ENCODE assay signal across 19 cellular contexts in genomic region chr15:66679043-66679656, GRCh38. TPM values are rescaled to one million over a fixed set of nuclear protein-coding genes. Genes with fewer than 3 reads are reported as not detected.
A peak's percentile ranks its signal among the peaks of the same experiment; 100 is the strongest.
DNase-seq lines count a peak whose midpoint lies in the region; ATAC-seq and TF ChIP-seq lines count a peak whose summit lies in the region.
"Had no signal": no experiment of that assay in that cellular context is flagged by ENCODE, and none has a peak within 500 bp of the region (broad histone marks: within the 10 kb centered on the region; RNA-seq: fewer than 3 reads in every experiment).

No MANE protein-coding gene starts in this region.

- no peak for TF ChIP-seq CTCF in fibroblast of villous mesenchyme (IDR thresholded peaks at IDR 0.05; ENCODE audit: insufficient read depth, low read depth, low read length)
- TF ChIP-seq CTCF in mesothelial cell of epicardium (IDR thresholded peaks at IDR 0.05; ENCODE audit: unreplicated experiment) = no peak
- TF ChIP-seq CTCF in upper lobe of right lung (IDR thresholded peaks at IDR 0.05) = no peak
- TF ChIP-seq CTCF in adrenal gland (IDR thresholded peaks at IDR 0.05) = no peak

- H3K27ac ChIP-seq in upper lobe of right lung (peak overlapping the region; percentile 24), adrenal gland (peak overlapping the region in 1 of 5 donors; percentile 46)
- H3K27ac ChIP-seq: ascending aorta, GM23248, sigmoid colon, transverse colon had no signal

- no peaks in the 10 kb centered on the region for H3K27me3 ChIP-seq in upper lobe of right lung
- H3K27me3 ChIP-seq in adrenal gland = no peaks in the 10 kb centered on the region
- H3K27me3 ChIP-seq: ascending aorta, sigmoid colon, transverse colon had no signal

- H3K4me3 ChIP-seq in fibroblast of villous mesenchyme (ENCODE audit: low read depth, low read length) = no peak overlapping the region
- no peak overlapping the region for H3K4me3 ChIP-seq in upper lobe of right lung
- H3K4me3 ChIP-seq in adrenal gland = no peak overlapping the region
- H3K4me3 ChIP-seq: ascending aorta, GM23248, sigmoid colon, transverse colon had no signal

- peaks cover 6% of the 10 kb centered on the region for H3K9me3 Mint-ChIP-seq in activated naive CD4-positive, alpha-beta T cell treated with anti-CD3 and anti-CD28 coated beads, Interleukin-2, amount 10 ng/mL, durations not matched to agents 7 days and 5 days
- H3K9me3 Mint-ChIP-seq in mesothelial cell of epicardium = peaks cover 16% of the 10 kb centered on the region

- CTCF ChIA-PET in activated naive CD4-positive, alpha-beta T cell treated with anti-CD3 and anti-CD28 coated beads, Interleukin-2, amount 10 ng/mL, durations not matched to agents 7 days and 5 days (lab: Charles Lee) = no interaction called here

- peaks cover 12% of the 10 kb centered on the region for H3K27me3 Mint-ChIP-seq in activated naive CD4-positive, alpha-beta T cell treated with anti-CD3 and anti-CD28 coated beads, Interleukin-2, amount 10 ng/mL, durations not matched to agents 7 days and 5 days
- H3K27me3 Mint-ChIP-seq in mesothelial cell of epicardium (ENCODE audit: low read depth) = no peaks in the 10 kb centered on the region

- intact Hi-C loops in upper lobe of right lung (cut with DNase I) (no loop called here), adrenal gland (cut with DNase I) (no loop called here)

- H3K36me3 Mint-ChIP-seq in activated naive CD4-positive, alpha-beta T cell treated with anti-CD3 and anti-CD28 coated beads, Interleukin-2, amount 10 ng/mL, durations not matched to agents 7 days and 5 days = no peaks in the 10 kb centered on the region
- H3K36me3 Mint-ChIP-seq in mesothelial cell of epicardium = peaks cover 11% of the 10 kb centered on the region

- no peak for TF ChIP-seq POLR2A in adrenal gland (IDR thresholded peaks at IDR 0.05)

- WGBS in adrenal gland, 4 donors = 59 to 75% (median 68%) methylated on average over 3 to 4 of the region's 4 CpGs

- no peak overlapping the region for H3K27ac Mint-ChIP-seq in activated naive CD4-positive, alpha-beta T cell treated with anti-CD3 and anti-CD28 coated beads, Interleukin-2, amount 10 ng/mL, durations not matched to agents 7 days and 5 days
- peak overlapping the region; percentile 98 for H3K27ac Mint-ChIP-seq in mesothelial cell of epicardium

- DNase-seq in activated naive CD4-positive, alpha-beta T cell treated with anti-CD3 and anti-CD28 coated beads, Interleukin-2, amount 10 ng/mL, durations not matched to agents 7 days and 5 days = peak; percentile 3
- no peak for DNase-seq in activated naive CD4-positive, alpha-beta T cell (lab: John Stamatoyannopoulos, UW)
- DNase-seq in fibroblast of villous mesenchyme (ENCODE audit: low read depth) (peak; percentile 42), mesothelial cell of epicardium (ENCODE audit: low spot score in 2 of 2, unreplicated experiment in 2 of 2) (no peak), upper lobe of right lung (no peak), adrenal gland (no peak), NCI-H1436 treated with DMSO at 0.1 percent for 48 hours (lab: John Stamatoyannopoulos, UW) (no peak)
- DNase-seq: 8988T; activated CD4-positive, alpha-beta T cell treated with anti-CD3 and anti-CD28 coated beads, Interleukin-2, amount 50 U/mL, for 48 hours; GM23248; NCI-H146; occipital lobe; PC-3; sigmoid colon; stimulated activated naive CD8-positive, alpha-beta T cell treated with anti-CD3 and anti-CD28 coated beads, Interleukin-15, Interleukin-2, amounts not matched to agents 100 U/mL and 50 U/mL, for 24 hours; transverse colon had no signal

- H3K9me3 ChIP-seq in upper lobe of right lung (no peaks in the 10 kb centered on the region), adrenal gland (replicated peaks in 1 of 3) (no peaks in the 10 kb centered on the region)
- H3K9me3 ChIP-seq: ascending aorta, transverse colon had no signal

- no peak overlapping the region for H3K4me3 Mint-ChIP-seq in activated naive CD4-positive, alpha-beta T cell treated with anti-CD3 and anti-CD28 coated beads, Interleukin-2, amount 10 ng/mL, durations not matched to agents 7 days and 5 days
- peak overlapping the region; percentile 26 for H3K4me3 Mint-ChIP-seq in mesothelial cell of epicardium
- H3K4me3 Mint-ChIP-seq: WTC11 had no signal

- H3K36me3 ChIP-seq in upper lobe of right lung (no peaks in the 10 kb centered on the region), adrenal gland (replicated peaks in 1 of 2) (no peaks in the 10 kb centered on the region)
- H3K36me3 ChIP-seq: ascending aorta, sigmoid colon, transverse colon had no signal

- H3K4me1 ChIP-seq in upper lobe of right lung (peaks cover 7% of the 10 kb centered on the region), adrenal gland (replicated peaks in 1 of 2) (no peaks in the 10 kb centered on the region)
- H3K4me1 ChIP-seq: ascending aorta, sigmoid colon had no signal

- H3K4me1 Mint-ChIP-seq in activated naive CD4-positive, alpha-beta T cell treated with anti-CD3 and anti-CD28 coated beads, Interleukin-2, amount 10 ng/mL, durations not matched to agents 7 days and 5 days = peaks cover 14% of the 10 kb centered on the region
- H3K4me1 Mint-ChIP-seq in mesothelial cell of epicardium = peaks cover 57% of the 10 kb centered on the region

- ATAC-seq in upper lobe of right lung (no peak), HG03342 (IDR thresholded peaks at IDR 0.05; ENCODE audit: unreplicated experiment) (no peak)
- ATAC-seq: PC-3; stimulated activated naive CD8-positive, alpha-beta T cell treated with anti-CD3 and anti-CD28 coated beads, Interleukin-15, Interleukin-2, amounts not matched to agents 100 U/mL and 50 U/mL, for 24 hours had no signal

RNA-seq across cellular contexts. Expression of gene SMAD6, which starts 22.9 kb away (rescaled TPM):
- 3.0 and 3.5 TPM in 2 replicates for total RNA-seq in fibroblast of villous mesenchyme
- total RNA-seq in mesothelial cell of epicardium = 164 to 176 TPM (median 176 TPM) in 3 replicates
- total RNA-seq in upper lobe of right lung = 167 TPM
- 10 to 100 TPM in 4 of 8 donors, 1 to 10 TPM in 4; 5.7 to 31.9 (median 9.5) TPM for total RNA-seq in adrenal gland
- 1 to 10 TPM; 1.9 to 7.0 (median 2.7) TPM for polyA plus RNA-seq in adrenal gland

Comparison
In these comparisons a context has a peak if more than half of its experiments do, and no peak if none do; other contexts are left out.
1. DNase-seq: peak in activated naive CD4-positive, alpha-beta T cell treated with anti-CD3 and anti-CD28 coated beads, Interleukin-2, amount 10 ng/mL, durations not matched to agents 7 days and 5 days (single experiment) and fibroblast of villous mesenchyme (single experiment); none in activated naive CD4-positive, alpha-beta T cell (0 of 4), mesothelial cell of epicardium (0 of 2), upper lobe of right lung (single experiment), adrenal gland (0 of 7) and NCI-H1436 treated with DMSO at 0.1 percent for 48 hours (single experiment).